Comparison of ENCODE assay signal across 8 cellular contexts in genomic region chr4:174523003-174523693, GRCh38. TPM values are rescaled to one million over a fixed set of nuclear protein-coding genes. Genes with fewer than 3 reads are reported as not detected.
DNase-seq lines count a peak whose midpoint lies in the region; ATAC-seq, FAIRE-seq and TF ChIP-seq lines count a peak whose summit lies in the region.

No MANE protein-coding gene starts in this region.

- H3K27ac Mint-ChIP-seq in activated naive CD4-positive, alpha-beta T cell treated with anti-CD3 and anti-CD28 coated beads, Interleukin-2, amount 10 ng/mL, durations not matched to agents 7 days and 5 days, result peak overlapping the region; percentile 88
- H3K27ac Mint-ChIP-seq in type B pancreatic cell, result peak overlapping the region; percentile 68

- H3K4me3 ChIP-seq in bronchial epithelial cell (ENCODE audit: low read depth, low read length) (peak overlapping the region; percentile 53), lower leg skin (ENCODE audit: low read depth, poor library complexity, severe bottlenecking) (peak overlapping the region; percentile 60)

- no peak for TF ChIP-seq CTCF in bronchial epithelial cell (IDR thresholded peaks at IDR 0.05; ENCODE audit: insufficient read depth, low read length, severe bottlenecking)
- TF ChIP-seq CTCF in lower leg skin (IDR thresholded peaks at IDR 0.05), result no peak
- TF ChIP-seq CTCF in type B pancreatic cell (conservative IDR thresholded peaks at IDR 0.05), result no peak

- CTCF ChIA-PET in activated naive CD4-positive, alpha-beta T cell treated with anti-CD3 and anti-CD28 coated beads, Interleukin-2, amount 10 ng/mL, durations not matched to agents 7 days and 5 days (lab: Charles Lee), result interaction anchor here (0.8 kb wide), 1 partner anchor 15 kb away, joined by 3 read pairs; no protein-coding TSS in a partner anchor

- H3K9me3 Mint-ChIP-seq in activated naive CD4-positive, alpha-beta T cell treated with anti-CD3 and anti-CD28 coated beads, Interleukin-2, amount 10 ng/mL, durations not matched to agents 7 days and 5 days, result no peaks in the 10 kb centered on the region
- no peaks in the 10 kb centered on the region for H3K9me3 Mint-ChIP-seq in type B pancreatic cell

- DNase-seq in activated naive CD4-positive, alpha-beta T cell treated with anti-CD3 and anti-CD28 coated beads, Interleukin-2, amount 10 ng/mL, durations not matched to agents 7 days and 5 days, result no peak
- DNase-seq in activated naive CD4-positive, alpha-beta T cell treated with anti-CD3 and anti-CD28 coated beads, Interleukin-2, amount 50 U/mL, for 16 hours, result no peak
- DNase-seq in bronchial epithelial cell (ENCODE audit: low read depth) (peak; percentile 8), lower leg skin (ENCODE audit: low spot score in 2 of 2) (peak; percentile 69 to 84), type B pancreatic cell (ENCODE audit: extremely low spot score, unreplicated experiment) (no peak), occipital lobe (lab: John Stamatoyannopoulos, UW) (no peak), mucosa of gallbladder (ENCODE audit: low spot score) (no peak)

- H3K27me3 ChIP-seq in bronchial epithelial cell (ENCODE audit: control insufficient read depth, insufficient read depth, low read length), result no peaks in the 10 kb centered on the region

- TF ChIP-seq POLR2A in lower leg skin (IDR thresholded peaks at IDR 0.05), result no peak

- FAIRE-seq in bronchial epithelial cell (lab: Jason Lieb, UNC), result no peak

- H3K36me3 ChIP-seq in bronchial epithelial cell (ENCODE audit: control insufficient read depth, insufficient read depth, low read length), result no peaks in the 10 kb centered on the region

- no peaks in the 10 kb centered on the region for H3K36me3 Mint-ChIP-seq in activated naive CD4-positive, alpha-beta T cell treated with anti-CD3 and anti-CD28 coated beads, Interleukin-2, amount 10 ng/mL, durations not matched to agents 7 days and 5 days
- H3K36me3 Mint-ChIP-seq in type B pancreatic cell, result no peaks in the 10 kb centered on the region

- peaks cover 28% of the 10 kb centered on the region for H3K4me1 Mint-ChIP-seq in activated naive CD4-positive, alpha-beta T cell treated with anti-CD3 and anti-CD28 coated beads, Interleukin-2, amount 10 ng/mL, durations not matched to agents 7 days and 5 days
- H3K4me1 Mint-ChIP-seq in type B pancreatic cell (ENCODE audit: unreplicated experiment), result no peaks in the 10 kb centered on the region

- 3 to 11% methylated on average over 10 of the region's 10 CpGs for WGBS in lower leg skin, 2 donors

- peak overlapping the region; percentile 76 for H3K4me3 Mint-ChIP-seq in activated naive CD4-positive, alpha-beta T cell treated with anti-CD3 and anti-CD28 coated beads, Interleukin-2, amount 10 ng/mL, durations not matched to agents 7 days and 5 days
- H3K4me3 Mint-ChIP-seq in type B pancreatic cell, result peak overlapping the region; percentile 90

- intact Hi-C loops in lower leg skin (cut with DNase I; ENCODE audit: low total_unique reads), result no loop called here

- no peak for ATAC-seq in GM18907 (IDR thresholded peaks at IDR 0.05; ENCODE audit: unreplicated experiment)

- H3K27me3 Mint-ChIP-seq in activated naive CD4-positive, alpha-beta T cell treated with anti-CD3 and anti-CD28 coated beads, Interleukin-2, amount 10 ng/mL, durations not matched to agents 7 days and 5 days, result peaks cover 29% of the 10 kb centered on the region
- peaks cover 46% of the 10 kb centered on the region for H3K27me3 Mint-ChIP-seq in type B pancreatic cell

RNA-seq across cellular contexts. Expression of gene HPGD, which starts 0.9 kb away (rescaled TPM):
- total RNA-seq in bronchial epithelial cell (4.2 and 13.6 TPM in 2 replicates), lower leg skin (100 to 1,000 TPM; 173 to 253 (median 224) TPM), type B pancreatic cell (ENCODE audit: low replicate concordance) (16.5 and 32.0 TPM in 2 replicates), occipital lobe (4.2 TPM), mucosa of gallbladder (37.2 TPM)

Comparison
In these comparisons a context has a peak if more than half of its experiments do, and no peak if none do; other contexts are left out.
1. DNase-seq: peak in bronchial epithelial cell (single experiment) and lower leg skin (2 of 2); none in activated naive CD4-positive, alpha-beta T cell treated with anti-CD3 and anti-CD28 coated beads, Interleukin-2, amount 10 ng/mL, durations not matched to agents 7 days and 5 days (single experiment), activated naive CD4-positive, alpha-beta T cell treated with anti-CD3 and anti-CD28 coated beads, Interleukin-2, amount 50 U/mL, for 16 hours (single experiment), type B pancreatic cell (single experiment), occipital lobe (single experiment) and mucosa of gallbladder (single experiment).